Comparison of ENCODE assay signal across 10 cellular contexts in the genomic region with DNA sequence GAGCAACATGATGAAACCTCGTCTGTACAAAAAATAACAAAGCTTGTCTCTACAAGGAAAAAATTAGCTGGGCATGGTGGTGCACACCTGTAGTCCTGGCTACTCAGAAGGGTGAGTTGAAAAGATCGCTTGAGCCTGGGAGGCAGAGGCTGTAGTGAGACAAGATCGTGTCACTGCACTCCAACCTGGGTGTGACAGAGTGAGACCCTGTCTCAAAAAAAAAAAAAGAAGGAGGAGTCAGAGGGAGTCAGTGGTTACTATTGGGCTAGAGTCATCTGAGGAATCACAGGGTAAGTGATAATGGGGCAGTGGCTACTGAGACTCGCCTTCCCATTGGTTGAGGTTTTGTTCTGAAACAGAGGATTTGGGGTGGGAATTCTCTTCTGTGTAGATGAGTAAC. TPM values are rescaled to one million over a fixed set of nuclear protein-coding genes. Genes with fewer than 3 reads are reported as not detected.
DNase-seq lines count a peak whose midpoint lies in the region; ATAC-seq and TF ChIP-seq lines count a peak whose summit lies in the region.
"Had no signal": no experiment of that assay in that cellular context is flagged by ENCODE, and none has a peak within 500 bp of the region (broad histone marks: within the 10 kb centered on the region; RNA-seq: fewer than 3 reads in every experiment).

No MANE protein-coding gene starts in this region.

- ATAC-seq in HG03521 (IDR thresholded peaks at IDR 0.05; ENCODE audit: unreplicated experiment) = no peak
- ATAC-seq: stimulated activated naive B cell treated with anti-CD40 and anti-IgM and Interleukin-4, amounts not matched to agents 10 μg/mL and 1 μg/mL and 100 μg/mL, for 72 hours had no signal

- H3K27me3 Mint-ChIP-seq in activated T-cell treated with anti-CD3 and anti-CD28 coated beads, Interleukin-2, amount 50 U/mL, for 24 hours = no peaks in the 10 kb centered on the region
- H3K27me3 Mint-ChIP-seq in activated naive CD8-positive, alpha-beta T cell treated with anti-CD3 and anti-CD28 coated beads for 36 hours = no peaks in the 10 kb centered on the region
- H3K27me3 Mint-ChIP-seq in nephron progenitor cell (ENCODE audit: low read depth, poor library complexity) = peaks cover 7% of the 10 kb centered on the region
- H3K27me3 Mint-ChIP-seq: stimulated activated naive B cell treated with anti-CD40 and anti-IgM and Interleukin-4, amounts not matched to agents 10 μg/mL and 1 μg/mL and 100 μg/mL, for 72 hours had no signal

- DNase-seq in activated T-cell treated with anti-CD3 and anti-CD28 coated beads, Interleukin-2, amount 50 U/mL, for 24 hours = no peak
- no peak for DNase-seq in activated T-cell treated with anti-CD3 and anti-CD28 coated beads, Interleukin-2, amount 50 U/mL, for 1 hour
- DNase-seq in HuH-7 (ENCODE audit: low spot score) = peak; percentile 29
- DNase-seq in activated naive CD8-positive, alpha-beta T cell treated with anti-CD3 and anti-CD28 coated beads for 36 hours = no peak
- DNase-seq in nephron progenitor cell = no peak
- DNase-seq in NOMO-1 treated with dmso at 0.1 percent for 144 hours (lab: John Stamatoyannopoulos, UW; ENCODE audit: unreplicated experiment) = no peak
- DNase-seq in WERI-Rb-1 = no peak
- DNase-seq: stimulated activated naive B cell treated with anti-CD40 and anti-IgM and Interleukin-4, amounts not matched to agents 10 μg/mL and 1 μg/mL and 100 μg/mL, for 72 hours had no signal

- no peak overlapping the region for H3K27ac ChIP-seq in WERI-Rb-1
- H3K27ac ChIP-seq: skin epidermis had no signal

- peak overlapping the region; percentile 19 for H3K27ac Mint-ChIP-seq in activated T-cell treated with anti-CD3 and anti-CD28 coated beads, Interleukin-2, amount 50 U/mL, for 24 hours
- H3K27ac Mint-ChIP-seq in activated naive CD8-positive, alpha-beta T cell treated with anti-CD3 and anti-CD28 coated beads for 36 hours = peak overlapping the region; percentile 51
- H3K27ac Mint-ChIP-seq in nephron progenitor cell = peak overlapping the region; percentile 74
- H3K27ac Mint-ChIP-seq: stimulated activated naive B cell treated with anti-CD40 and anti-IgM and Interleukin-4, amounts not matched to agents 10 μg/mL and 1 μg/mL and 100 μg/mL, for 72 hours had no signal

- no peaks in the 10 kb centered on the region for H3K9me3 ChIP-seq in WERI-Rb-1 (ENCODE audit: severe bottlenecking)

- no peak overlapping the region for H3K4me3 ChIP-seq in WERI-Rb-1 (ENCODE audit: low read depth, low read length)
- H3K4me3 ChIP-seq: skin epidermis had no signal

- H3K36me3 Mint-ChIP-seq in activated T-cell treated with anti-CD3 and anti-CD28 coated beads, Interleukin-2, amount 50 U/mL, for 24 hours (ENCODE audit: low read depth) = peaks cover 30% of the 10 kb centered on the region
- peaks cover 35% of the 10 kb centered on the region for H3K36me3 Mint-ChIP-seq in activated naive CD8-positive, alpha-beta T cell treated with anti-CD3 and anti-CD28 coated beads for 36 hours
- H3K36me3 Mint-ChIP-seq in nephron progenitor cell (ENCODE audit: low read depth) = peaks cover 17% of the 10 kb centered on the region

- no peaks in the 10 kb centered on the region for H3K9me3 Mint-ChIP-seq in activated T-cell treated with anti-CD3 and anti-CD28 coated beads, Interleukin-2, amount 50 U/mL, for 24 hours
- no peaks in the 10 kb centered on the region for H3K9me3 Mint-ChIP-seq in activated naive CD8-positive, alpha-beta T cell treated with anti-CD3 and anti-CD28 coated beads for 36 hours
- no peaks in the 10 kb centered on the region for H3K9me3 Mint-ChIP-seq in nephron progenitor cell
- H3K9me3 Mint-ChIP-seq: stimulated activated naive B cell treated with anti-CD40 and anti-IgM and Interleukin-4, amounts not matched to agents 10 μg/mL and 1 μg/mL and 100 μg/mL, for 72 hours had no signal

- H3K4me1 Mint-ChIP-seq in activated T-cell treated with anti-CD3 and anti-CD28 coated beads, Interleukin-2, amount 50 U/mL, for 24 hours (ENCODE audit: low read depth) = peaks cover 58% of the 10 kb centered on the region
- peaks cover 48% of the 10 kb centered on the region for H3K4me1 Mint-ChIP-seq in activated naive CD8-positive, alpha-beta T cell treated with anti-CD3 and anti-CD28 coated beads for 36 hours
- peaks cover 70% of the 10 kb centered on the region for H3K4me1 Mint-ChIP-seq in nephron progenitor cell

- H3K4me3 Mint-ChIP-seq in activated T-cell treated with anti-CD3 and anti-CD28 coated beads, Interleukin-2, amount 50 U/mL, for 24 hours = no peak overlapping the region
- no peak overlapping the region for H3K4me3 Mint-ChIP-seq in activated naive CD8-positive, alpha-beta T cell treated with anti-CD3 and anti-CD28 coated beads for 36 hours
- peak overlapping the region; percentile 56 for H3K4me3 Mint-ChIP-seq in nephron progenitor cell
- H3K4me3 Mint-ChIP-seq: stimulated activated naive B cell treated with anti-CD40 and anti-IgM and Interleukin-4, amounts not matched to agents 10 μg/mL and 1 μg/mL and 100 μg/mL, for 72 hours had no signal

- H3K27me3 ChIP-seq in WERI-Rb-1 (ENCODE audit: insufficient read depth, low read depth, severe bottlenecking) = no peaks in the 10 kb centered on the region

- TF ChIP-seq CTCF in nephron progenitor cell (IDR thresholded peaks at IDR 0.05) (no peak), WERI-Rb-1 (IDR thresholded peaks at IDR 0.05; ENCODE audit: low read depth, low read length) (no peak)

- H3K36me3 ChIP-seq in WERI-Rb-1 = peaks cover 18% of the 10 kb centered on the region

RNA-seq across cellular contexts. Expression of gene GPI, which starts 1.9 kb away (rescaled TPM):
- total RNA-seq in activated naive CD8-positive, alpha-beta T cell treated with anti-CD3 and anti-CD28 coated beads for 36 hours = 100 to 1,000 TPM; 698 to 708 TPM

RNA-seq across cellular contexts. Expression of gene PDCD2L, which starts 41.1 kb away (rescaled TPM):
- 10 to 100 TPM; 42.0 to 43.7 TPM for total RNA-seq in activated naive CD8-positive, alpha-beta T cell treated with anti-CD3 and anti-CD28 coated beads for 36 hours

Comparison
In these comparisons a context has a peak if more than half of its experiments do, and no peak if none do; other contexts are left out.
1. H3K27ac Mint-ChIP-seq: peak in every context shown above with its lines; median percentile 74 in nephron progenitor cell; 51 in activated naive CD8-positive, alpha-beta T cell treated with anti-CD3 and anti-CD28 coated beads for 36 hours; 19 in activated T-cell treated with anti-CD3 and anti-CD28 coated beads, Interleukin-2, amount 50 U/mL, for 24 hours.